In the genomic region with DNA sequence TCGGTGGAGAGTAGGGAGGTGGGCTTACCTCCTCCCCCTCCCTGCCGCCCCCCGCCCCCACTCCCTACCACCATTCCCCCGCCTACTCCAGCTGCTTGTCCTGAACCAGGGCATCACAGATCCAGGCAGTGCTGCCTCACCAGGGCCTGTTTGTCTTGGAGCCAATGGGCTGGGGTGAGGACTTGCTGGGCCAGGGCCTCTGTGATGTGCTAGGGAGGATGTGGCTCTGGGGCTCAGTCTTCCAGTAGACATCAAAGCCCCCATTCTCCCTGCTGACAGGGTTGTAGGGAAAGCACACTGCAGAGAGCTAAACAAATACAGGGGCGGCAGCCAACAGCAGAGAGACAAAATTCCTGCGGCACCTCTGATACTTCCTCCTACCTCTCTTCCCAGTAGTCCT, we compare ENCODE assay signal across 21 cellular contexts.
"Had no signal": no experiment of that assay in that cellular context is flagged by ENCODE, and none has a peak within 500 bp of the region (broad histone marks: within the 10 kb centered on the region; RNA-seq: fewer than 3 reads in every experiment).

No MANE protein-coding gene starts in this region.

- DNase-seq: activated CD4-positive, alpha-beta memory T cell treated with anti-CD3 and anti-CD28 coated beads for 36 hours; activated CD4-positive, alpha-beta T cell treated with anti-CD3 and anti-CD28 coated beads for 36 hours; activated CD4-positive, alpha-beta T cell treated with anti-CD3 and anti-CD28 coated beads, Interleukin-2, amount 10 ng/mL, durations not matched to agents 24 days and 14 days; activated CD4-positive, CD25-positive, alpha-beta regulatory T cell; activated CD4-positive, CD25-positive, alpha-beta regulatory T cell treated with anti-CD3 and anti-CD28 coated beads, Interleukin-2, amount 50 U/mL, for 72 hours; activated CD8-positive, alpha-beta memory T cell treated with anti-CD3 and anti-CD28 coated beads, Interleukin-2, amount 10 ng/mL, durations not matched to agents 7 days and 5 days; activated CD8-positive, alpha-beta memory T cell treated with anti-CD3 and anti-CD28 coated beads, Interleukin-2, amount 50 U/mL, for 4 hours; activated CD8-positive, alpha-beta T cell treated with anti-CD3 and anti-CD28 coated beads, Interleukin-2, amount 10 ng/mL, durations not matched to agents 7 days and 5 days; activated gamma-delta T cell treated with Interleukin-2 at 50 U/mL for 16 hours; activated naive CD4-positive, alpha-beta T cell treated with anti-CD3 and anti-CD28 coated beads, Interleukin-2, amount 50 U/mL, for 16 hours; activated naive CD4-positive, alpha-beta T cell treated with Interleukin-2 at 50 U/mL for 16 hours; activated T-cell treated with anti-CD3 and anti-CD28 coated beads, Interleukin-2, amount 50 U/mL, for 1 hour; activated T-cell treated with anti-CD3 and anti-CD28 coated beads, Interleukin-2, amount 50 U/mL, for 48 hours; amniotic stem cell; anterior cingulate cortex; brain microvascular endothelial cell; caudate nucleus; effector memory CD4-positive, alpha-beta T cell; foreskin fibroblast; T-helper 2 cell had no signal

- H3K27me3 ChIP-seq: brain microvascular endothelial cell had no signal

- H3K36me3 ChIP-seq: brain microvascular endothelial cell had no signal

- H3K27ac ChIP-seq: brain microvascular endothelial cell had no signal

- ATAC-seq: activated CD4-positive, alpha-beta T cell treated with anti-CD3 and anti-CD28 coated beads for 36 hours; activated CD8-positive, alpha-beta memory T cell treated with anti-CD3 and anti-CD28 coated beads, Interleukin-2, amount 10 ng/mL, durations not matched to agents 7 days and 5 days; activated CD8-positive, alpha-beta T cell treated with anti-CD3 and anti-CD28 coated beads, Interleukin-2, amount 10 ng/mL, durations not matched to agents 7 days and 5 days; esophagus mucosa had no signal
